In genomic region chr7:149713061-149713730, GRCh38 we compare ENCODE assay signal across 13 cellular contexts.
A peak's percentile ranks its signal among the peaks of the same experiment; 100 is the strongest.
DNase-seq lines count a peak whose midpoint lies in the region; ATAC-seq and TF ChIP-seq lines count a peak whose summit lies in the region.
"Had no signal": no experiment of that assay in that cellular context is flagged by ENCODE, and none has a peak within 500 bp of the region (broad histone marks: within the 10 kb centered on the region; RNA-seq: fewer than 3 reads in every experiment).

No MANE protein-coding gene starts in this region.

- no peak overlapping the region for H3K4me3 ChIP-seq in CD8-positive, alpha-beta T cell (ENCODE audit: low read depth, low read length)
- H3K4me3 ChIP-seq in HEK293 (ENCODE audit: low read depth, low read length): no peak overlapping the region
- H3K4me3 ChIP-seq in neural progenitor cell: no peak overlapping the region

- no peaks in the 10 kb centered on the region for H3F3A ChIP-seq in neural progenitor cell (ENCODE audit: low read depth)

- no peak for TF ChIP-seq CTCF in CD8-positive, alpha-beta T cell (IDR thresholded peaks at IDR 0.05)
- TF ChIP-seq CTCF in HEK293 (tag by site-specific recombination; IDR thresholded peaks at IDR 0.05) (no peak), neural progenitor cell (IDR thresholded peaks at IDR 0.05) (no peak)

- no peaks in the 10 kb centered on the region for H3K27me3 Mint-ChIP-seq in CD8-positive, alpha-beta T cell (ENCODE audit: low read depth)
- no peaks in the 10 kb centered on the region for H3K27me3 Mint-ChIP-seq in central memory CD8-positive, alpha-beta T cell
- peaks cover 10% of the 10 kb centered on the region for H3K27me3 Mint-ChIP-seq in neural progenitor cell (ENCODE audit: insufficient read depth, low read depth)

- H2AFZ ChIP-seq in neural progenitor cell (replicated peaks): no peak overlapping the region

- no peak overlapping the region for H3K9ac ChIP-seq in neural progenitor cell

- no peak overlapping the region for H3K27ac ChIP-seq in CD8-positive, alpha-beta T cell (ENCODE audit: low read depth, low read length)
- no peak overlapping the region for H3K27ac ChIP-seq in HEK293 (ENCODE audit: extremely low read depth, low read depth, low read length)
- no peak overlapping the region for H3K27ac ChIP-seq in neural progenitor cell
- H3K27ac ChIP-seq: adrenal gland, epithelial cell of prostate had no signal

- H3K9me3 Mint-ChIP-seq in CD8-positive, alpha-beta T cell: peaks cover 21% of the 10 kb centered on the region
- peaks cover 17% of the 10 kb centered on the region for H3K9me3 Mint-ChIP-seq in central memory CD8-positive, alpha-beta T cell
- H3K9me3 Mint-ChIP-seq in neural progenitor cell: peaks cover 39% of the 10 kb centered on the region

- peaks cover 18% of the 10 kb centered on the region for H3K4me1 ChIP-seq in CD8-positive, alpha-beta T cell (ENCODE audit: insufficient read depth, low read length)
- H3K4me1 ChIP-seq in HEK293 (ENCODE audit: control insufficient read depth, insufficient read depth, low read length): no peaks in the 10 kb centered on the region
- H3K4me1 ChIP-seq in neural progenitor cell: peaks cover 8% of the 10 kb centered on the region

- no peaks in the 10 kb centered on the region for H3K36me3 ChIP-seq in CD8-positive, alpha-beta T cell (ENCODE audit: insufficient read depth, low read length)
- H3K36me3 ChIP-seq in HEK293 (ENCODE audit: control insufficient read depth in 2 of 2, insufficient read depth in 1 of 2, low read length in 2 of 2) (peaks cover 0 to 12% of the 10 kb centered on the region in 2 experiments; a peak in 1 of 3 replicates), neural progenitor cell (peaks cover 8% of the 10 kb centered on the region)
- H3K36me3 ChIP-seq: adrenal gland had no signal

- H3K36me3 Mint-ChIP-seq in CD8-positive, alpha-beta T cell: no peaks in the 10 kb centered on the region
- H3K36me3 Mint-ChIP-seq in central memory CD8-positive, alpha-beta T cell (ENCODE audit: insufficient read depth): peaks cover 2% of the 10 kb centered on the region
- H3K36me3 Mint-ChIP-seq in neural progenitor cell: peaks cover 3% of the 10 kb centered on the region

- ATAC-seq in CD8-positive, alpha-beta T cell: no peak
- ATAC-seq in central memory CD8-positive, alpha-beta T cell (replicated peaks; ENCODE audit: extremely low read depth, poor library complexity, severe bottlenecking): no peak

- DNase-seq in CD8-positive, alpha-beta T cell: peak in 1 of 7 experiments; percentile 6
- no peak for DNase-seq in central memory CD8-positive, alpha-beta T cell (ENCODE audit: low spot score in 2 of 2)
- no peak for DNase-seq in neural progenitor cell (ENCODE audit: low spot score)
- no peak for DNase-seq in activated effector memory CD4-positive, alpha-beta T cell treated with Interleukin-2 at 50 U/mL for 16 hours
- DNase-seq in MV-4-11 (lab: John Stamatoyannopoulos, UW): no peak
- no peak for DNase-seq in NCI-H345 treated with DMSO at 0.1 percent for 48 hours (lab: John Stamatoyannopoulos, UW; ENCODE audit: unreplicated experiment)
- DNase-seq: C1 segment of cervical spinal cord, EL, NCI-H2107, T-helper 9 cell had no signal

- POLR2A ChIA-PET in CD8-positive, alpha-beta T cell (lab: Charles Lee): no interaction called here
- POLR2A ChIA-PET in HEK293 (lab: Yijun Ruan, JAX): interaction anchor here (0.9 kb wide), 1 partner anchor 35 kb away, joined by 7 read pairs; no protein-coding TSS in a partner anchor

- intact Hi-C loops in CD8-positive, alpha-beta T cell (cut with DNase I, micrococcal nuclease): loop anchor here (10.0 kb wide), 4 partner anchors 428 to 1372 kb away; partner anchors contain the start of genes AGAP3 (in 1 of the 2), FASTK (in 1 of the 2), REPIN1 (in 1 of the 2) and TMUB1 (in 1 of the 2)

- CTCF ChIA-PET in CD8-positive, alpha-beta T cell (lab: Charles Lee): no interaction called here
- CTCF ChIA-PET in HEK293 (lab: Yijun Ruan, JAX): no interaction called here

- H3K4me1 Mint-ChIP-seq in CD8-positive, alpha-beta T cell (ENCODE audit: low read depth): peaks cover 23% of the 10 kb centered on the region
- peaks cover 19% of the 10 kb centered on the region for H3K4me1 Mint-ChIP-seq in central memory CD8-positive, alpha-beta T cell
- peaks cover 17% of the 10 kb centered on the region for H3K4me1 Mint-ChIP-seq in neural progenitor cell

- H3K79me2 ChIP-seq in neural progenitor cell (ENCODE audit: low read depth): peaks cover 17% of the 10 kb centered on the region

- peaks cover 3% of the 10 kb centered on the region for H4K20me1 ChIP-seq in neural progenitor cell (ENCODE audit: low read depth)

- H3K27me3 ChIP-seq in CD8-positive, alpha-beta T cell (ENCODE audit: insufficient read depth, low read length): no peaks in the 10 kb centered on the region
- peaks cover 10% of the 10 kb centered on the region for H3K27me3 ChIP-seq in neural progenitor cell
- H3K27me3 ChIP-seq: adrenal gland had no signal

- peaks cover 5% of the 10 kb centered on the region for H3K9me3 ChIP-seq in CD8-positive, alpha-beta T cell (ENCODE audit: low read length)
- H3K9me3 ChIP-seq in HEK293 (ENCODE audit: control insufficient read depth, insufficient read depth, low read depth, low read length): no peaks in the 10 kb centered on the region
- H3K9me3 ChIP-seq in neural progenitor cell (ENCODE audit: low read depth): peaks cover 18% of the 10 kb centered on the region

- H3K27ac Mint-ChIP-seq in CD8-positive, alpha-beta T cell: no peak overlapping the region
- H3K27ac Mint-ChIP-seq in central memory CD8-positive, alpha-beta T cell (ENCODE audit: low read depth): no peak overlapping the region
- no peak overlapping the region for H3K27ac Mint-ChIP-seq in neural progenitor cell

- peak overlapping the region; percentile 80 for H3K4me3 Mint-ChIP-seq in CD8-positive, alpha-beta T cell
- peak overlapping the region; percentile 65 for H3K4me3 Mint-ChIP-seq in central memory CD8-positive, alpha-beta T cell
- peak overlapping the region; percentile 74 for H3K4me3 Mint-ChIP-seq in neural progenitor cell

- H3K4me2 ChIP-seq in neural progenitor cell: no peak overlapping the region

TF ChIP-seq in HEK293, 187 proteins besides CTCF, POLR2A, EP300 and RAD21:
- TF ChIP-seq ZNF37A (tag by site-specific recombination; IDR thresholded peaks at IDR 0.05) (no peak), ZNF610 (tag by site-specific recombination; IDR thresholded peaks at IDR 0.05; ENCODE audit: borderline replicate concordance) (peak; percentile 92), ZFP3 (tag by site-specific recombination; IDR thresholded peaks at IDR 0.05; ENCODE audit: low read depth) (no peak), BCL6B (tag by site-specific recombination; IDR thresholded peaks at IDR 0.05) (no peak)
